ENCODE assay signal across 1 cellular context in the genomic region with DNA sequence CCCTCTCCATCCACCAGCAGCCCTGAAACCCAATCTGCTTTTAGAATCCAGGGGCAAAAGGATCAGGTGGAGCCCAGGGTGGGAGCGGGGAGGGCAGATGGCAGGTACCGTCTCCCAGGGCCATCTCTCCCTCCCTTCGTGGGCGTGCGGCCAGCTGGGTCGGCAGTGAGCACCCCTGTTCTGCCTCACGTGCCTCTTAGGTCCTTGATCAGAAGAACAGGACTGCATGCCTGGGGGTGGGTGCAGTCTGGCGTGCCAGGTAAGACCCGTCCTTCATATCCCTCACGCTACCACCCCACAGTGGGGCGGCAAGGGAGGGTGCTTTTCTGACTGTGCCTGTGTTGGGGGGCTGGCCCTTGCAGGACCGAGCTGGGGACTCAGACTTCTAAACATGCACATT.
TF ChIP-seq lines count a peak whose summit lies in the region.

No MANE protein-coding gene starts in this region.

TF ChIP-seq in GM23338, 12 proteins besides CTCF, POLR2A, EP300 and RAD21:
- TF ChIP-seq ZNF462 (CRISPR knock-in tag; IDR thresholded peaks at IDR 0.05) = no peak
TF ChIP-seq in GM23338: peak in this region for 0.
